ENCODE assay signal across 27 cellular contexts in the genomic region with DNA sequence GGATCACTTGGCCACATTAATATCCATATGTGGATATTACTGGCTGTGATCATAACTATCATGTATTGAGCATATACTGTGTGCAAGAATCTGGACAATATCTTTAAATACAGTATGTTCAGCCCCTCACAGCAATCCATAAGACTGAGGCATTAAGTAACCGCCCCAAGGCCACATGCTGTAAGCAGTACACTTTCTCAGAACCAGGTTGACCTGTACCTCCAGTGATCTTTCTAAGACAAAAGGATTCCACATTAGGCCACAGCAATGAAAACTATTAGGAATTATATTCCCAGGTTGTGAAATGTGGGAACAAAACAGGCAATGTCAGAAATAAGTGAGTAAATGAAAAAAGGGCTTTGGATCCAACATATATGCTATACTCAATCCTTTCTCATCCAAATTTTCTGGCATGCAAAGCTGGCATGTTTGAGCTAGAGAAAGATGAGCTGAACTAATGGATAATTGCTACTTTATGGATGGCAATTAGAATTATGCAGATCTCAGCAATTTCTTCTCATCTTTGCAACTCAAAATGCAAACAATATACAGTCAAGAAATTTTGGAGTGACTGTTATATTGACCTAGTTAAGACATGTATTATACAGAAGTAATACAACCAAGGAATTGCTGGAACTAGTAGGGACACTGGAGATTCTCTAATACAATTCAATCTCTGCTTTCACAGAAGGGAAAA.
"Had no signal": no experiment of that assay in that cellular context is flagged by ENCODE, and none has a peak within 500 bp of the region (broad histone marks: within the 10 kb centered on the region; RNA-seq: fewer than 3 reads in every experiment).

No MANE protein-coding gene starts in this region.

- H3K36me3 ChIP-seq: lower lobe of right lung, pancreas, prostate gland, sigmoid colon, spleen, suprapubic skin, thoracic aorta, tibial nerve, upper lobe of left lung, vagina had no signal

- H3K9me3 ChIP-seq: lower lobe of right lung, pancreas, prostate gland, sigmoid colon, spleen, suprapubic skin, thoracic aorta, tibial nerve, upper lobe of left lung, vagina had no signal

- H3K4me1 ChIP-seq: lower lobe of right lung, pancreas, prostate gland, sigmoid colon, spleen, suprapubic skin, upper lobe of left lung, vagina had no signal

- DNase-seq: hippocampal formation; kidney glomerular epithelial cell; left cardiac atrium; left ventricle myocardium superior; lower lobe of right lung; mammary epithelial cell; mesenchymal stem cell; naive thymus-derived CD8-positive, alpha-beta T cell; nucleus accumbens; pancreas; posterior cingulate gyrus; retina; right cardiac atrium; sigmoid colon; small intestine; spleen; stimulated activated CD4-positive, alpha-beta T cell treated with anti-CD3 and anti-CD28 coated beads, Interleukin-4, amount 100 ng/mL, for 24 hours; stimulated activated naive CD4-positive, alpha-beta T cell; upper lobe of left lung had no signal

- FAIRE-seq: keratinocyte, pancreas, small intestine had no signal

- H3K27me3 ChIP-seq: pancreas, sigmoid colon, spleen, suprapubic skin, tibial nerve, upper lobe of left lung, vagina had no signal

- H3K4me3 ChIP-seq: lower lobe of right lung, pancreas, prostate gland, sigmoid colon, spleen, suprapubic skin, thoracic aorta, tibial nerve, upper lobe of left lung, vagina had no signal

- H3K27ac ChIP-seq: lower lobe of right lung, pancreas, prostate gland, sigmoid colon, spleen, suprapubic skin, thoracic aorta, tibial nerve, upper lobe of left lung, vagina had no signal

- ATAC-seq: left cardiac atrium; left lobe of liver; left ventricle myocardium superior; lower lobe of right lung; naive thymus-derived CD8-positive, alpha-beta T cell; pancreas; right cardiac atrium; stimulated activated effector memory CD8-positive, alpha-beta T cell treated with anti-CD3 and anti-CD28 coated beads, Interleukin-12 subunit alpha, Interleukin-12 subunit beta, amount 100 ng/mL, for 72 hours had no signal
